Comparison of ENCODE assay signal across 21 cellular contexts in genomic region chr17:6079960-6080359, GRCh38. TPM values are rescaled to one million over a fixed set of nuclear protein-coding genes. Genes with fewer than 3 reads are reported as not detected.
"Had no signal": no experiment of that assay in that cellular context is flagged by ENCODE, and none has a peak within 500 bp of the region (broad histone marks: within the 10 kb centered on the region; RNA-seq: fewer than 3 reads in every experiment).

No MANE protein-coding gene starts in this region.

- H3K4me1 ChIP-seq: breast epithelium, colonic mucosa, pancreas, testis, transverse colon had no signal

- H3K4me1 Mint-ChIP-seq: activated naive CD8-positive, alpha-beta T cell treated with anti-CD3 and anti-CD28 coated beads, Interleukin-2, amount 10 ng/mL, durations not matched to agents 7 days and 5 days had no signal

- H3K9me3 Mint-ChIP-seq: activated naive CD4-positive, alpha-beta T cell treated with anti-CD3 and anti-CD28 coated beads for 36 hours; activated naive CD8-positive, alpha-beta T cell treated with anti-CD3 and anti-CD28 coated beads, Interleukin-2, amount 10 ng/mL, durations not matched to agents 7 days and 5 days; effector memory CD8-positive, alpha-beta T cell; nephron had no signal

- H3K27ac Mint-ChIP-seq: activated naive CD4-positive, alpha-beta T cell treated with anti-CD3 and anti-CD28 coated beads for 36 hours; activated naive CD8-positive, alpha-beta T cell treated with anti-CD3 and anti-CD28 coated beads, Interleukin-2, amount 10 ng/mL, durations not matched to agents 7 days and 5 days; effector memory CD8-positive, alpha-beta T cell had no signal

- H3K36me3 Mint-ChIP-seq: activated naive CD8-positive, alpha-beta T cell treated with anti-CD3 and anti-CD28 coated beads, Interleukin-2, amount 10 ng/mL, durations not matched to agents 7 days and 5 days had no signal

- H3K9me3 ChIP-seq: breast epithelium, colonic mucosa, pancreas, psoas muscle, testis, transverse colon had no signal

- H3K27me3 ChIP-seq: colonic mucosa, pancreas, testis, transverse colon had no signal

- FAIRE-seq: endothelial cell of umbilical vein, pancreas had no signal

- H3K4me3 ChIP-seq: breast epithelium, colonic mucosa, pancreas, psoas muscle, testis, transverse colon had no signal

- ATAC-seq: effector memory CD8-positive, alpha-beta T cell; left ventricle myocardium superior; pancreas had no signal

- H3K27ac ChIP-seq: breast epithelium, colonic mucosa, pancreas, psoas muscle, testis, transverse colon had no signal

- DNase-seq: activated CD4-positive, alpha-beta T cell treated with anti-CD3 and anti-CD28 coated beads for 48 hours; activated CD4-positive, alpha-beta T cell treated with anti-CD3 and anti-CD28 coated beads, Interleukin-2, amount 50 U/mL, for 48 hours; activated CD8-positive, alpha-beta memory T cell treated with anti-CD3 and anti-CD28 coated beads for 24 hours; activated effector memory CD4-positive, alpha-beta T cell treated with anti-CD3 and anti-CD28 coated beads, Interleukin-2, amount 50 U/mL, for 16 hours; activated naive CD4-positive, alpha-beta T cell treated with anti-CD3 and anti-CD28 coated beads for 36 hours; activated naive CD8-positive, alpha-beta T cell treated with anti-CD3 and anti-CD28 coated beads, Interleukin-2, amount 10 ng/mL, durations not matched to agents 7 days and 5 days; colonic mucosa; effector memory CD8-positive, alpha-beta T cell; foreskin fibroblast; hippocampal formation; kidney glomerular epithelial cell; left ventricle myocardium superior; pancreas; stimulated activated naive CD4-positive, alpha-beta T cell; testis; transverse colon had no signal

- H3K4me3 Mint-ChIP-seq: activated naive CD4-positive, alpha-beta T cell treated with anti-CD3 and anti-CD28 coated beads for 36 hours; activated naive CD8-positive, alpha-beta T cell treated with anti-CD3 and anti-CD28 coated beads, Interleukin-2, amount 10 ng/mL, durations not matched to agents 7 days and 5 days; effector memory CD8-positive, alpha-beta T cell had no signal

- H3K27me3 Mint-ChIP-seq: activated naive CD8-positive, alpha-beta T cell treated with anti-CD3 and anti-CD28 coated beads, Interleukin-2, amount 10 ng/mL, durations not matched to agents 7 days and 5 days had no signal

- H3K36me3 ChIP-seq: breast epithelium, colonic mucosa, pancreas, transverse colon had no signal

RNA-seq across cellular contexts. Expression of gene WSCD1, which starts 9.8 kb away (rescaled TPM):
- total RNA-seq: activated naive CD8-positive, alpha-beta T cell treated with anti-CD3 and anti-CD28 coated beads, Interleukin-2, amount 10 ng/mL, durations not matched to agents 7 days and 5 days; T-helper 1 cell treated with Interleukin-12 subunit alpha and Interleukin-12 subunit beta and Interleukin-4 antibody, amounts not matched to agents 30 ng/mL and 1 ng/mL, for 36 hours had no signal
